In genomic region chr20:62149532-62150235, GRCh38 we compare ENCODE assay signal across 17 cellular contexts. TPM values are rescaled to one million over a fixed set of nuclear protein-coding genes. Genes with fewer than 3 reads are reported as not detected.
DNase-seq lines count a peak whose midpoint lies in the region; ATAC-seq, FAIRE-seq and TF ChIP-seq lines count a peak whose summit lies in the region.
"Had no signal": no experiment of that assay in that cellular context is flagged by ENCODE, and none has a peak within 500 bp of the region (broad histone marks: within the 10 kb centered on the region; RNA-seq: fewer than 3 reads in every experiment).

No MANE protein-coding gene starts in this region.

- H3K9me2 ChIP-seq in GM23338 (ENCODE audit: insufficient read depth), result no peaks in the 10 kb centered on the region

- intact Hi-C loops in K562 (cut with micrococcal nuclease) (loop anchor here (10.0 kb wide), 1 partner anchor 235 kb away; the partner anchor contains the start of gene RPS21), esophagus muscularis mucosa (cut with DNase I) (no loop called here)

- H3F3A ChIP-seq in GM23338 (replicated peaks; ENCODE audit: low read depth) (peaks cover 9% of the 10 kb centered on the region; the same call in 1 of the 2 replicates), neural progenitor cell (ENCODE audit: low read depth) (no peaks in the 10 kb centered on the region)

- H2AFZ ChIP-seq in GM23338, result no peak overlapping the region
- no peak overlapping the region for H2AFZ ChIP-seq in K562 (ENCODE audit: low read depth, low read length)
- H2AFZ ChIP-seq in neural progenitor cell (replicated peaks), result no peak overlapping the region

- TF ChIP-seq POLR2A in K562 (conservative IDR thresholded peaks at IDR 0.05), result no peak
- no peak for TF ChIP-seq POLR2A in esophagus muscularis mucosa (IDR thresholded peaks at IDR 0.05; ENCODE audit: low read depth)

- no peaks in the 10 kb centered on the region for H3K27me3 ChIP-seq in GM23338 (ENCODE audit: insufficient read depth)
- H3K27me3 ChIP-seq in K562 (ENCODE audit: control insufficient read depth in 2 of 2, insufficient read depth in 2 of 2, low read length in 2 of 2), result no peaks in the 10 kb centered on the region
- H3K27me3 ChIP-seq in neural progenitor cell, result no peaks in the 10 kb centered on the region
- no peaks in the 10 kb centered on the region for H3K27me3 ChIP-seq in esophagus muscularis mucosa
- H3K27me3 ChIP-seq: BE2C, stomach had no signal

- no peaks in the 10 kb centered on the region; the same call in 1 of the 2 replicates for H3K36me3 ChIP-seq in GM23338 (ENCODE audit: insufficient read depth)
- peaks cover 62% of the 10 kb centered on the region for H3K36me3 ChIP-seq in K562 (ENCODE audit: control insufficient read depth, insufficient read depth, low read length)
- no peaks in the 10 kb centered on the region for H3K36me3 ChIP-seq in neural progenitor cell
- peaks cover 0 to 24% (median 13%) of the 10 kb centered on the region in 4 donors for H3K36me3 ChIP-seq in esophagus muscularis mucosa

- no TSS peak for BruUV-seq in K562 (replicated peaks; lab: Mats Ljungman, UMichigan)

- TF ChIP-seq CTCF in GM23338 (conservative IDR thresholded peaks at IDR 0.05; ENCODE audit: low read depth in 2 of 2), result no peak
- TF ChIP-seq CTCF in K562 (IDR thresholded peaks at IDR 0.05 in 2 of 3, conservative IDR thresholded peaks at IDR 0.05 in 1 of 3; ENCODE audit: insufficient read depth in 2 of 3, low read depth in 1 of 3, low read length in 3 of 3), result no peak
- TF ChIP-seq CTCF in neural progenitor cell (IDR thresholded peaks at IDR 0.05), result no peak
- TF ChIP-seq CTCF in esophagus muscularis mucosa (IDR thresholded peaks at IDR 0.05), result no peak

- H3K27ac ChIP-seq in GM23338 (ENCODE audit: low read depth), result peak overlapping the region; percentile 3; the same call in 1 of the 2 replicates
- no peak overlapping the region; the same call in 2 of the 3 replicates for H3K27ac ChIP-seq in K562 (ENCODE audit: extremely low read depth, low read depth, low read length)
- H3K27ac ChIP-seq in neural progenitor cell, result no peak overlapping the region
- no peak overlapping the region for H3K27ac ChIP-seq in esophagus muscularis mucosa (replicated peaks in 1 of 4)
- H3K27ac ChIP-seq: stomach had no signal

- in situ Hi-C loops in K562 (cut with MboI), result no loop called here

- CTCF ChIA-PET in K562 (lab: Yijun Ruan, JAX; ENCODE audit: low intra/inter-chr PET ratio), result no interaction called here

- H4K20me1 ChIP-seq in GM23338 (replicated peaks; ENCODE audit: insufficient read depth), result peaks cover 35% of the 10 kb centered on the region
- H4K20me1 ChIP-seq in K562 (replicated peaks; ENCODE audit: control insufficient read depth, insufficient read depth, low read length), result peaks cover 48% of the 10 kb centered on the region
- H4K20me1 ChIP-seq in neural progenitor cell (ENCODE audit: low read depth), result peaks cover 85% of the 10 kb centered on the region

- POLR2A ChIA-PET in K562 (lab: Yijun Ruan, JAX), result interaction anchor here (0.8 to 1.7 kb wide), 2 partner anchors 8 to 84 kb away, joined by 3 to 5 read pairs; partner anchors contain the start of gene TAF4

- 81% methylated on average over 21 of the region's 21 CpGs for WGBS in K562 (ENCODE audit: insufficient coverage, low coverage, missing lambda C conversion rate)
- 68% methylated on average over 21 of the region's 21 CpGs for WGBS in esophagus muscularis mucosa

- no peak for TF ChIP-seq RAD21 in K562 (CRISPR knock-in tag; conservative IDR thresholded peaks at IDR 0.05 in 1 of 2, IDR thresholded peaks at IDR 0.05 in 1 of 2)

- peaks cover 7% of the 10 kb centered on the region for H3K9me1 ChIP-seq in K562 (ENCODE audit: control insufficient read depth, insufficient read depth, low read length)

- TF ChIP-seq EP300 in K562 (IDR thresholded peaks at IDR 0.05; ENCODE audit: low read length), result no peak
- TF ChIP-seq EP300 in esophagus muscularis mucosa (IDR thresholded peaks at IDR 0.05), result no peak

- H3K4me1 ChIP-seq in GM23338 (ENCODE audit: insufficient read depth) (peaks cover 14% of the 10 kb centered on the region), K562 (replicated peaks in 1 of 2; ENCODE audit: control insufficient read depth in 2 of 2, insufficient read depth in 2 of 2, low read length in 2 of 2) (peaks cover 31 to 73% of the 10 kb centered on the region in 2 experiments; a peak in 4 of 5 replicates), neural progenitor cell (peaks cover 2% of the 10 kb centered on the region), esophagus muscularis mucosa (peaks cover 33 to 61% (median 43%) of the 10 kb centered on the region in 4 donors)

- peak; percentile 63 for ATAC-seq in GM23338
- no peak for ATAC-seq in K562
- no peak for ATAC-seq in GM21423 (IDR thresholded peaks at IDR 0.05; ENCODE audit: unreplicated experiment)
- ATAC-seq: activated T-cell treated with anti-CD3 and anti-CD28 coated beads, Interleukin-2, amount 50 U/mL, for 4 hours; PC-3; right cardiac atrium had no signal

- H3K27ac Mint-ChIP-seq in GM23338 (peak overlapping the region; percentile 80), neural progenitor cell (no peak overlapping the region)

- H3K36me3 Mint-ChIP-seq in GM23338 (ENCODE audit: low read depth) (peaks cover 49% of the 10 kb centered on the region), neural progenitor cell (peaks cover 36% of the 10 kb centered on the region)

- H3K4me1 Mint-ChIP-seq in GM23338 (peaks cover 54% of the 10 kb centered on the region), neural progenitor cell (peaks cover 20% of the 10 kb centered on the region)

- no peak overlapping the region; the same call in 2 of the 3 replicates for H3K4me3 Mint-ChIP-seq in GM23338
- no peak overlapping the region for H3K4me3 Mint-ChIP-seq in neural progenitor cell
- H3K4me3 Mint-ChIP-seq: activated T-cell treated with anti-CD3 and anti-CD28 coated beads, Interleukin-2, amount 50 U/mL, for 4 hours had no signal

- H3K27me3 Mint-ChIP-seq in GM23338 (ENCODE audit: insufficient read depth, low read depth, poor library complexity) (peaks cover 21% of the 10 kb centered on the region), neural progenitor cell (ENCODE audit: insufficient read depth, low read depth) (peaks cover 11% of the 10 kb centered on the region)

- DNase-seq in GM23338 (ENCODE audit: low spot score) (peak; percentile 79), K562 (ENCODE audit: extremely low read depth in 1 of 4, low spot score in 3 of 4) (no peak), globus pallidus (ENCODE audit: low spot score) (peak; percentile 48), neural progenitor cell (ENCODE audit: low spot score) (peak; percentile 32), middle frontal gyrus (ENCODE audit: extremely low spot score, low spot score) (no peak), esophagus muscularis mucosa (ENCODE audit: extremely low spot score) (no peak), NCI-H1048 (lab: John Stamatoyannopoulos, UW) (no peak)
- DNase-seq: activated CD4-positive, alpha-beta T cell treated with anti-CD3 and anti-CD28 coated beads for 48 hours; activated T-cell treated with anti-CD3 and anti-CD28 coated beads, Interleukin-2, amount 50 U/mL, for 4 hours; BE2C; hippocampal formation; MV-4-11; NCI-H226; PC-3; stomach had no signal

- FAIRE-seq in K562 (lab: Jason Lieb, UNC), result no peak

- H3K4me2 ChIP-seq in GM23338, result 0 out of 2 replicates have a peak overlapping the region, but pooled peaks have one; percentile 51
- H3K4me2 ChIP-seq in K562 (ENCODE audit: insufficient read depth, low read length), result no peak overlapping the region; the same call in 1 of the 2 replicates
- H3K4me2 ChIP-seq in neural progenitor cell, result no peak overlapping the region

- H3K9me3 Mint-ChIP-seq in GM23338 (peaks cover 7% of the 10 kb centered on the region; the same call in 2 of the 3 replicates), neural progenitor cell (peaks cover 6% of the 10 kb centered on the region)

- H3K4me3 ChIP-seq in GM23338, result no peak overlapping the region
- H3K4me3 ChIP-seq in K562, result no peak overlapping the region
- H3K4me3 ChIP-seq in neural progenitor cell, result no peak overlapping the region
- no peak overlapping the region for H3K4me3 ChIP-seq in esophagus muscularis mucosa
- H3K4me3 ChIP-seq: stomach had no signal

- H3K9ac ChIP-seq in K562 (ENCODE audit: insufficient read depth in 1 of 2, low read depth in 2 of 2, low read length in 2 of 2), result peak overlapping the region in 1 of 2 experiments; percentile 65; a peak in 2 of 4 replicates
- H3K9ac ChIP-seq in neural progenitor cell, result no peak overlapping the region

- H3K9me3 ChIP-seq in K562 (replicated peaks; ENCODE audit: control insufficient read depth, insufficient read depth, low read depth, low read length), result no peaks in the 10 kb centered on the region
- H3K9me3 ChIP-seq in neural progenitor cell (ENCODE audit: low read depth), result no peaks in the 10 kb centered on the region
- no peaks in the 10 kb centered on the region for H3K9me3 ChIP-seq in esophagus muscularis mucosa
- H3K9me3 ChIP-seq: BE2C, stomach had no signal

- peaks cover 96% of the 10 kb centered on the region for H3K79me2 ChIP-seq in GM23338 (replicated peaks; ENCODE audit: insufficient read depth)
- peaks cover 98% of the 10 kb centered on the region for H3K79me2 ChIP-seq in K562 (ENCODE audit: control insufficient read depth, insufficient read depth, low read length)
- peaks cover 100% of the 10 kb centered on the region for H3K79me2 ChIP-seq in neural progenitor cell (ENCODE audit: low read depth)

RNA-seq across cellular contexts. Expression of gene SS18L1, which starts 6.1 kb away (rescaled TPM):
- 24.6 and 32.6 TPM in 2 replicates for total RNA-seq in GM23338 (2014; rRNA removed; shearing (Covaris generic))
- 6.5 and 7.3 TPM in 2 replicates for polyA plus RNA-seq in GM23338 (2016; fragmentation: Nextera tagmentation; extraction: Ambion mirVana)
- 73.1 and 90.7 TPM in 2 replicates for total RNA-seq in K562 (2011; cell fraction: chromatin; rRNA removed; ENCODE audit: low replicate concordance)
- 42.7 and 52.5 TPM in 2 replicates for total RNA-seq in K562 (2011; cell fraction: nucleolus; rRNA removed)
- 50.7 and 61.9 TPM in 2 replicates for total RNA-seq in K562 (2011; cell fraction: nucleoplasm; rRNA removed)
- 17.5 and 22.4 TPM in 2 replicates for total RNA-seq in K562 (2014; rRNA removed)
- 10.8 and 12.8 TPM in 2 replicates for total RNA-seq in K562 (2014; rRNA removed; fragmentation: Illumina TruSeq; extraction: Trizol)
- 15.1 and 15.2 TPM in 2 replicates for total RNA-seq in K562 (2015; rRNA removed; fragmentation: Illumina TruSeq; extraction: Trizol)
- total RNA-seq in K562 (2021), result 21.1 and 21.3 TPM in 2 replicates
- polyA plus RNA-seq in K562 (2011; rRNA removed), result 19.6 and 22.3 TPM in 2 replicates
- polyA plus RNA-seq in K562 (2011; cell fraction: cytosol; rRNA removed), result 20.5 and 44.1 TPM in 2 replicates
- polyA plus RNA-seq in K562 (2011; cell fraction: nucleus; rRNA removed), result 37.1 and 62.5 TPM in 2 replicates
- polyA plus RNA-seq in K562 (2012), result 15.5 and 18.1 TPM in 2 replicates
- 14.9 and 15.3 TPM in 2 replicates for polyA plus RNA-seq in K562 (2014; fragmentation: Illumina TruSeq; extraction: Trizol)
- polyA plus RNA-seq in K562 (2014; fragmentation: Nextera tagmentation; extraction: Ambion mirVana), result 1 to 10 TPM; 2.7 to 3.0 TPM
- 28.3 and 32.6 TPM in 2 replicates for polyA plus RNA-seq in K562 (2014; rRNA removed)
- polyA minus RNA-seq in K562 (2011; rRNA and poly(A)+ RNA removed), result 7.9 and 11.9 TPM in 2 replicates
- polyA minus RNA-seq in K562 (2011; cell fraction: cytosol; rRNA and poly(A)+ RNA removed), result 13.6 and 15.9 TPM in 2 replicates
- polyA minus RNA-seq in K562 (2011; cell fraction: nucleus; rRNA and poly(A)+ RNA removed), result 21.1 and 22.5 TPM in 2 replicates
- 25.5 and 26.1 TPM in 2 replicates for total RNA-seq in neural progenitor cell (ENCODE audit: low replicate concordance)
- total RNA-seq in esophagus muscularis mucosa, result 10 to 100 TPM in 2 of 4 donors, 1 to 10 TPM in 2; 9.1 to 13.3 (median 10.8) TPM

RNA-seq across cellular contexts. Expression of gene PSMA7, which starts 6.5 kb away (rescaled TPM):
- total RNA-seq in GM23338 (2014; rRNA removed; shearing (Covaris generic)), result 357 and 427 TPM in 2 replicates
- polyA plus RNA-seq in GM23338 (2016; fragmentation: Nextera tagmentation; extraction: Ambion mirVana), result 610 and 628 TPM in 2 replicates
- 103 and 137 TPM in 2 replicates for total RNA-seq in K562 (2011; cell fraction: chromatin; rRNA removed; ENCODE audit: low replicate concordance)
- total RNA-seq in K562 (2011; cell fraction: nucleolus; rRNA removed), result 121 and 134 TPM in 2 replicates
- total RNA-seq in K562 (2011; cell fraction: nucleoplasm; rRNA removed), result 107 and 114 TPM in 2 replicates
- total RNA-seq in K562 (2014; rRNA removed), result 490 and 510 TPM in 2 replicates
- 263 and 283 TPM in 2 replicates for total RNA-seq in K562 (2014; rRNA removed; fragmentation: Illumina TruSeq; extraction: Trizol)
- 289 and 308 TPM in 2 replicates for total RNA-seq in K562 (2015; rRNA removed; fragmentation: Illumina TruSeq; extraction: Trizol)
- 413 and 431 TPM in 2 replicates for total RNA-seq in K562 (2021)
- 404 and 422 TPM in 2 replicates for polyA plus RNA-seq in K562 (2011; rRNA removed)
- polyA plus RNA-seq in K562 (2011; cell fraction: cytosol; rRNA removed), result 449 and 653 TPM in 2 replicates
- 316 and 321 TPM in 2 replicates for polyA plus RNA-seq in K562 (2011; cell fraction: nucleus; rRNA removed)
- 293 and 411 TPM in 2 replicates for polyA plus RNA-seq in K562 (2012)
- polyA plus RNA-seq in K562 (2014; fragmentation: Illumina TruSeq; extraction: Trizol), result 257 and 356 TPM in 2 replicates
- 100 to 1,000 TPM; 303 to 393 TPM for polyA plus RNA-seq in K562 (2014; fragmentation: Nextera tagmentation; extraction: Ambion mirVana)
- 472 and 507 TPM in 2 replicates for polyA plus RNA-seq in K562 (2014; rRNA removed)
- polyA minus RNA-seq in K562 (2011; rRNA and poly(A)+ RNA removed), result 166 and 211 TPM in 2 replicates
- 85.6 and 105 TPM in 2 replicates for polyA minus RNA-seq in K562 (2011; cell fraction: cytosol; rRNA and poly(A)+ RNA removed)
- polyA minus RNA-seq in K562 (2011; cell fraction: nucleus; rRNA and poly(A)+ RNA removed), result 46.9 and 66.2 TPM in 2 replicates
- 237 and 310 TPM in 2 replicates for total RNA-seq in neural progenitor cell (ENCODE audit: low replicate concordance)
- total RNA-seq in esophagus muscularis mucosa, result 100 to 1,000 TPM; 261 to 349 (median 304) TPM

RNA-seq across cellular contexts. Expression of gene LSM14B, which starts 27.4 kb away (rescaled TPM):
- total RNA-seq in GM23338 (2014; rRNA removed; shearing (Covaris generic)), result 46.3 and 55.7 TPM in 2 replicates
- 9.6 and 12.1 TPM in 2 replicates for polyA plus RNA-seq in GM23338 (2016; fragmentation: Nextera tagmentation; extraction: Ambion mirVana)
- total RNA-seq in K562 (2011; cell fraction: chromatin; rRNA removed; ENCODE audit: low replicate concordance), result 47.0 and 71.4 TPM in 2 replicates
- total RNA-seq in K562 (2011; cell fraction: nucleolus; rRNA removed), result 35.4 and 42.2 TPM in 2 replicates
- 57.3 and 73.7 TPM in 2 replicates for total RNA-seq in K562 (2011; cell fraction: nucleoplasm; rRNA removed)
- total RNA-seq in K562 (2014; rRNA removed), result 20.2 and 24.8 TPM in 2 replicates
- 12.8 and 13.1 TPM in 2 replicates for total RNA-seq in K562 (2014; rRNA removed; fragmentation: Illumina TruSeq; extraction: Trizol)
- total RNA-seq in K562 (2015; rRNA removed; fragmentation: Illumina TruSeq; extraction: Trizol), result 21.2 and 21.8 TPM in 2 replicates
- total RNA-seq in K562 (2021), result 32.7 and 36.0 TPM in 2 replicates
- polyA plus RNA-seq in K562 (2011; rRNA removed), result 22.6 and 25.8 TPM in 2 replicates
- 19.5 and 43.4 TPM in 2 replicates for polyA plus RNA-seq in K562 (2011; cell fraction: cytosol; rRNA removed)
- 40.4 and 59.2 TPM in 2 replicates for polyA plus RNA-seq in K562 (2011; cell fraction: nucleus; rRNA removed)
- 25.9 and 36.4 TPM in 2 replicates for polyA plus RNA-seq in K562 (2012)
- 19.5 and 25.0 TPM in 2 replicates for polyA plus RNA-seq in K562 (2014; fragmentation: Illumina TruSeq; extraction: Trizol)
- polyA plus RNA-seq in K562 (2014; fragmentation: Nextera tagmentation; extraction: Ambion mirVana), result under 1 TPM; 0.66 to 0.83 TPM
- polyA plus RNA-seq in K562 (2014; rRNA removed), result 26.5 and 27.8 TPM in 2 replicates
- polyA minus RNA-seq in K562 (2011; rRNA and poly(A)+ RNA removed), result 16.3 and 20.9 TPM in 2 replicates
- 13.7 and 20.2 TPM in 2 replicates for polyA minus RNA-seq in K562 (2011; cell fraction: cytosol; rRNA and poly(A)+ RNA removed)
- 14.7 and 21.3 TPM in 2 replicates for polyA minus RNA-seq in K562 (2011; cell fraction: nucleus; rRNA and poly(A)+ RNA removed)
- total RNA-seq in neural progenitor cell (ENCODE audit: low replicate concordance), result 52.6 and 82.1 TPM in 2 replicates
- 10 to 100 TPM; 24.9 to 38.8 (median 32.4) TPM for total RNA-seq in esophagus muscularis mucosa

RNA-seq across cellular contexts. Expression of gene MTG2, which starts 33.1 kb away (rescaled TPM):
- 11.3 and 13.6 TPM in 2 replicates for total RNA-seq in GM23338 (2014; rRNA removed; shearing (Covaris generic))
- polyA plus RNA-seq in GM23338 (2016; fragmentation: Nextera tagmentation; extraction: Ambion mirVana) (11.7 and 15.4 TPM in 2 replicates), K562 (2011; rRNA removed) (32.3 and 33.1 TPM in 2 replicates), K562 (2014; fragmentation: Illumina TruSeq; extraction: Trizol) (53.9 and 66.5 TPM in 2 replicates), K562 (2014; fragmentation: Nextera tagmentation; extraction: Ambion mirVana) (1 to 10 TPM; 8.7 to 9.3 TPM), K562 (2014; rRNA removed) (58.9 and 67.2 TPM in 2 replicates)
- total RNA-seq in K562 (2011; cell fraction: chromatin; rRNA removed; ENCODE audit: low replicate concordance), result 78.3 and 113 TPM in 2 replicates
- total RNA-seq in K562 (2011; cell fraction: nucleolus; rRNA removed), result 67.9 and 70.7 TPM in 2 replicates
- total RNA-seq in K562 (2011; cell fraction: nucleoplasm; rRNA removed), result 77.2 and 104 TPM in 2 replicates
- total RNA-seq in K562 (2014; rRNA removed) (44.6 and 63.8 TPM in 2 replicates), K562 (2014; rRNA removed; fragmentation: Illumina TruSeq; extraction: Trizol) (21.5 and 21.7 TPM in 2 replicates), K562 (2015; rRNA removed; fragmentation: Illumina TruSeq; extraction: Trizol) (39.6 and 44.5 TPM in 2 replicates), K562 (2021) (65.1 and 67.5 TPM in 2 replicates), neural progenitor cell (ENCODE audit: low replicate concordance) (16.2 and 19.2 TPM in 2 replicates), esophagus muscularis mucosa (10 to 100 TPM; 21.6 to 26.5 (median 26.0) TPM)
- 43.6 and 66.7 TPM in 2 replicates for polyA plus RNA-seq in K562 (2011; cell fraction: cytosol; rRNA removed)
- 27.6 and 41.4 TPM in 2 replicates for polyA plus RNA-seq in K562 (2011; cell fraction: nucleus; rRNA removed)
- 35.8 and 52.8 TPM in 2 replicates for polyA plus RNA-seq in K562 (2012)
- polyA minus RNA-seq in K562 (2011; rRNA and poly(A)+ RNA removed), result 20.0 and 26.4 TPM in 2 replicates
- 21.5 and 30.5 TPM in 2 replicates for polyA minus RNA-seq in K562 (2011; cell fraction: cytosol; rRNA and poly(A)+ RNA removed)
- 14.5 and 18.4 TPM in 2 replicates for polyA minus RNA-seq in K562 (2011; cell fraction: nucleus; rRNA and poly(A)+ RNA removed)

Comparison
In these comparisons a context has a peak if more than half of its experiments do, and no peak if none do; other contexts are left out.
1. DNase-seq: peak in GM23338 (single experiment), globus pallidus (single experiment) and neural progenitor cell (single experiment); none in K562 (0 of 4), middle frontal gyrus (single experiment), esophagus muscularis mucosa (single experiment) and NCI-H1048 (single experiment).